Comparison of ENCODE assay signal across 13 cellular contexts in genomic region chr10:111996103-111996502, GRCh38.
DNase-seq lines count a peak whose midpoint lies in the region; ATAC-seq, FAIRE-seq and TF ChIP-seq lines count a peak whose summit lies in the region.
"Had no signal": no experiment of that assay in that cellular context is flagged by ENCODE, and none has a peak within 500 bp of the region (broad histone marks: within the 10 kb centered on the region; RNA-seq: fewer than 3 reads in every experiment).

No MANE protein-coding gene starts in this region.

- in situ Hi-C loops in HepG2 (cut with HindIII; ENCODE audit: extremely low pct_ligation_motif_present, low pct_unique_long_range_greater_than_20kb) = no loop called here

- H3K9me3 ChIP-seq in mucosa of descending colon = no peaks in the 10 kb centered on the region
- no peaks in the 10 kb centered on the region for H3K9me3 ChIP-seq in lower lobe of right lung
- no peaks in the 10 kb centered on the region for H3K9me3 ChIP-seq in HepG2 (ENCODE audit: low read length)
- H3K9me3 ChIP-seq: body of pancreas, upper lobe of left lung had no signal

- H3K4me3 ChIP-seq in mucosa of descending colon (no peak overlapping the region), lower lobe of right lung (no peak overlapping the region), HepG2 (replicated peaks in 1 of 3; ENCODE audit: insufficient read depth in 1 of 3, low read depth in 2 of 3, low read length in 3 of 3) (no peak overlapping the region)
- H3K4me3 ChIP-seq: body of pancreas, sigmoid colon, upper lobe of left lung had no signal

- TF ChIP-seq CTCF in mucosa of descending colon (IDR thresholded peaks at IDR 0.05) = no peak
- no peak for TF ChIP-seq CTCF in lower lobe of right lung (IDR thresholded peaks at IDR 0.05)
- TF ChIP-seq CTCF in HepG2 (CRISPR knock-in tag; IDR thresholded peaks at IDR 0.05) = no peak

- H3K4me1 ChIP-seq in mucosa of descending colon (ENCODE audit: low read depth) (no peaks in the 10 kb centered on the region), lower lobe of right lung (no peaks in the 10 kb centered on the region), HepG2 (ENCODE audit: insufficient read depth, low read length) (no peaks in the 10 kb centered on the region)
- H3K4me1 ChIP-seq: body of pancreas, sigmoid colon, upper lobe of left lung had no signal

- POLR2A ChIA-PET in HepG2 (lab: Yijun Ruan, JAX) = no interaction called here

- no peak overlapping the region for H3K4me2 ChIP-seq in HepG2 (ENCODE audit: low read depth, low read length)

- no peaks in the 10 kb centered on the region for H3K79me2 ChIP-seq in HepG2 (ENCODE audit: insufficient read depth, low read length)

- no peaks in the 10 kb centered on the region for H3K27me3 ChIP-seq in lower lobe of right lung (ENCODE audit: low read depth)
- H3K27me3 ChIP-seq in HepG2 (ENCODE audit: control insufficient read depth in 1 of 2, insufficient read depth in 2 of 2, low read length in 2 of 2) = no peaks in the 10 kb centered on the region; a peak in 1 of 5 replicates
- H3K27me3 ChIP-seq: body of pancreas, sigmoid colon, upper lobe of left lung had no signal

- H3K27ac ChIP-seq in lower lobe of right lung = no peak overlapping the region
- H3K27ac ChIP-seq in HepG2 (ENCODE audit: extremely low read length, insufficient read depth, low read length) = no peak overlapping the region
- H3K27ac ChIP-seq: body of pancreas, sigmoid colon, upper lobe of left lung had no signal

- H3K9ac ChIP-seq in HepG2 (ENCODE audit: insufficient read depth, low read depth, low read length) = no peak overlapping the region

- DNase-seq in GM12892 (ENCODE audit: insufficient read length) (peak; percentile 6), mucosa of descending colon (no peak), lower lobe of right lung (no peak), HepG2 (ENCODE audit: low spot score) (no peak)
- no peak for DNase-seq in NK-92 treated with Interleukin-12 subunit alpha and Interleukin-12 subunit beta, amount 100 ng/mL, for 24 hours (lab: John Stamatoyannopoulos, UW)
- DNase-seq: activated T-cell treated with anti-CD3 and anti-CD28 coated beads, Interleukin-2, amount 50 U/mL, for 4 hours; body of pancreas; HCEC 1CT; sigmoid colon; upper lobe of left lung had no signal

- no peaks in the 10 kb centered on the region for H4K20me1 ChIP-seq in HepG2 (ENCODE audit: insufficient read depth, low read length)

- CTCF ChIA-PET in HepG2 (lab: Yijun Ruan, JAX; ENCODE audit: low intra/inter-chr PET ratio, low total read pairs) = no interaction called here

- intact Hi-C loops in mucosa of descending colon (cut with DNase I, micrococcal nuclease) (no loop called here), lower lobe of right lung (cut with DNase I) (no loop called here), HepG2 (cut with micrococcal nuclease; ENCODE audit: unreplicated experiment) (no loop called here)

- H3K36me3 ChIP-seq in mucosa of descending colon (ENCODE audit: low read depth) (no peaks in the 10 kb centered on the region), lower lobe of right lung (no peaks in the 10 kb centered on the region), HepG2 (replicated peaks in 1 of 2; ENCODE audit: control insufficient read depth in 1 of 2, insufficient read depth in 2 of 2, low read length in 2 of 2) (no peaks in the 10 kb centered on the region)
- H3K36me3 ChIP-seq: sigmoid colon, upper lobe of left lung had no signal

- ATAC-seq in GM19395 (IDR thresholded peaks at IDR 0.05; ENCODE audit: unreplicated experiment) (peak; percentile 100), HG02759 (IDR thresholded peaks at IDR 0.05; ENCODE audit: unreplicated experiment) (peak; percentile 98), HG03432 (IDR thresholded peaks at IDR 0.05; ENCODE audit: unreplicated experiment) (peak; percentile 99), mucosa of descending colon (no peak), lower lobe of right lung (no peak), HepG2 (no peak)
- ATAC-seq: activated T-cell treated with anti-CD3 and anti-CD28 coated beads, Interleukin-2, amount 50 U/mL, for 4 hours; body of pancreas had no signal

- no TSS peak for BruUV-seq in HepG2 (replicated peaks; lab: Mats Ljungman, UMichigan)

- FAIRE-seq in GM12892 (lab: Jason Lieb, UNC) (no peak), HepG2 (lab: Jason Lieb, UNC) (no peak)

- TF ChIP-seq RAD21 in HepG2 (CRISPR knock-in tag; IDR thresholded peaks at IDR 0.05) = no peak

- TF ChIP-seq POLR2A in GM12892 (IDR thresholded peaks at IDR 0.05; ENCODE audit: low read depth, low read length) (no peak), HepG2 (IDR thresholded peaks at IDR 0.05; ENCODE audit: insufficient read depth in 1 of 2, low read depth in 2 of 2, low read length in 2 of 2) (no peak)

- TF ChIP-seq EP300 in HepG2 (IDR thresholded peaks at IDR 0.05; ENCODE audit: low read depth in 2 of 2, low read length in 2 of 2) (no peak), HepG2 (CRISPR knock-in tag; IDR thresholded peaks at IDR 0.05; ENCODE audit: borderline replicate concordance) (no peak)

- H2AFZ ChIP-seq in HepG2 (ENCODE audit: low read length) = no peak overlapping the region

- WGBS in HepG2 (ENCODE audit: low lambda C conversion rate) = 36% methylated on average over 2 of the region's 2 CpGs

TF ChIP-seq in HepG2, 621 proteins besides CTCF, POLR2A, EP300 and RAD21:
- TF ChIP-seq SNRNP70 (IDR thresholded peaks at IDR 0.05; ENCODE audit: low read depth, low read length) = no peak

Comparison
In these comparisons a context has a peak if more than half of its experiments do, and no peak if none do; other contexts are left out.
1. ATAC-seq: peak in GM19395 (single experiment), HG02759 (single experiment) and HG03432 (single experiment); none in mucosa of descending colon (single experiment), lower lobe of right lung (0 of 2) and HepG2 (single experiment).